13 cellular contexts compared by ENCODE assay signal in the genomic region with DNA sequence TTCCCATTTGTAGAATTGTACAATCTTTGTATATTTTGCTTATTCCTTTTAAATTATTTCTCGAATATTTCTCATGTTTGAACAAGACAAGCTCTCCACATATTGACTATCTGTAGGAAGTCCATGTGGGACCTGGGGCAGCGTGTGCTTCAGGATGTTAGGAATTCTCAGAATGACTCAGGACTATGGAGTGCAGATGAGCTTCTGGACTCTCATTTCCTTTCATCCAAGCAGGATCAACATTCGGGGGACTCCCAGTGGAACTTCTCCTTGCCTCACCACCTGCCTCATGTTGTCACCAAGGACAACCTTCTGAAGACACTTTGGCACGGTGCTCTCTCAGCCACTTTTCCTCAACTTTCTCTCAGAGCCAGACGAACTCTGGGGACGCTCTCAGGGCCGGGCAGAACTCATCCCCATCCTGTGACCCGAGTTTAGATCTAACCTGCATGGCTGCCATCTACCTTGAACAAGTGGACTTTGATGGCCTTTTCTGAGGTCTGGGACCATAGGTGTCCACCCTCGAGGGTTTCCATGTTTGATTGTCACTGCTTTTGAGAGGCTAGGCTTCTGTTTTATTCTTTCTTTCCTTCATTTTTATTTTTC.
DNase-seq lines count a peak whose midpoint lies in the region; ATAC-seq and TF ChIP-seq lines count a peak whose summit lies in the region.
"Had no signal": no experiment of that assay in that cellular context is flagged by ENCODE, and none has a peak within 500 bp of the region (broad histone marks: within the 10 kb centered on the region; RNA-seq: fewer than 3 reads in every experiment).

No MANE protein-coding gene starts in this region.

- no peak overlapping the region for H3K4me3 Mint-ChIP-seq in T-cell
- H3K4me3 Mint-ChIP-seq: T-helper 1 cell treated with Interleukin-12 subunit alpha and Interleukin-12 subunit beta and Interleukin-4 antibody, amounts not matched to agents 30 μg/mL and 1 μg/mL, for 36 hours had no signal

- POLR2A ChIA-PET in T-cell (lab: Charles Lee), result no interaction called here

- CTCF ChIA-PET in T-cell (lab: Charles Lee), result no interaction called here

- H3K27me3 Mint-ChIP-seq in T-cell, result peaks cover 18 to 19% of the 10 kb centered on the region in 2 donors

- H3K4me1 Mint-ChIP-seq in T-cell, result no peaks in the 10 kb centered on the region

- no peak overlapping the region for H3K27ac ChIP-seq in spleen
- H3K27ac ChIP-seq: body of pancreas, prostate gland had no signal

- peaks cover 0 to 7% (median 0%) of the 10 kb centered on the region in 7 donors for H3K27me3 ChIP-seq in spleen (replicated peaks in 1 of 7)
- H3K27me3 ChIP-seq: body of pancreas had no signal

- TF ChIP-seq POLR2A in spleen (IDR thresholded peaks at IDR 0.05), result no peak

- DNase-seq in A172 (ENCODE audit: low spot score), result peak; percentile 77
- peak; percentile 15 for DNase-seq in H4 (ENCODE audit: low spot score)
- DNase-seq in SK-N-DZ (ENCODE audit: low spot score), result peak; percentile 12
- DNase-seq in fibroblast of villous mesenchyme (ENCODE audit: low read depth), result peak; percentile 50
- DNase-seq in mucosa of gallbladder (ENCODE audit: low spot score), result no peak
- DNase-seq in spleen, result no peak
- no peak for DNase-seq in T-cell
- no peak for DNase-seq in inferior parietal cortex (ENCODE audit: extremely low spot score)
- DNase-seq: body of pancreas; stimulated activated CD4-positive, alpha-beta T cell treated with anti-CD3 and anti-CD28 coated beads, Interleukin-1b, Interleukin-23, amount 100 ng/mL, for 48 hours had no signal

- intact Hi-C loops in spleen (cut with DNase I; ENCODE audit: low total_unique reads), result no loop called here

- no peaks in the 10 kb centered on the region for H3K9me3 ChIP-seq in spleen
- H3K9me3 ChIP-seq: body of pancreas, prostate gland had no signal

- TF ChIP-seq CTCF in fibroblast of villous mesenchyme (IDR thresholded peaks at IDR 0.05; ENCODE audit: insufficient read depth, low read depth, low read length) (no peak), spleen (IDR thresholded peaks at IDR 0.05 in 8 of 11, conservative IDR thresholded peaks at IDR 0.05 in 3 of 11) (no peak)

- H3K4me3 ChIP-seq in fibroblast of villous mesenchyme (ENCODE audit: low read depth, low read length) (no peak overlapping the region), spleen (no peak overlapping the region)
- H3K4me3 ChIP-seq: body of pancreas, prostate gland had no signal

- H3K9me3 Mint-ChIP-seq in T-cell, result peaks cover 0 to 6% (median 5%) of the 10 kb centered on the region in 3 donors
- H3K9me3 Mint-ChIP-seq: activated T-helper 2 cell treated with anti-CD3 and anti-CD28 coated beads, Interferon-gamma antibody, Interleukin-2, Interleukin-4, amounts not matched to agents 10 μg/mL and 5 μg/mL and 100 μg/mL, durations not matched to agents 14 hours and 24 hours and 36 hours; T-helper 1 cell treated with Interleukin-12 subunit alpha and Interleukin-12 subunit beta and Interleukin-4 antibody, amounts not matched to agents 30 μg/mL and 1 μg/mL, for 36 hours had no signal

- no peaks in the 10 kb centered on the region for H3K36me3 ChIP-seq in spleen
- H3K36me3 ChIP-seq: prostate gland had no signal

- H3K27ac Mint-ChIP-seq in T-cell, result no peak overlapping the region
- H3K27ac Mint-ChIP-seq: activated T-helper 2 cell treated with anti-CD3 and anti-CD28 coated beads, Interferon-gamma antibody, Interleukin-2, Interleukin-4, amounts not matched to agents 10 μg/mL and 5 μg/mL and 100 μg/mL, durations not matched to agents 14 hours and 24 hours and 36 hours; T-helper 1 cell treated with Interleukin-12 subunit alpha and Interleukin-12 subunit beta and Interleukin-4 antibody, amounts not matched to agents 30 μg/mL and 1 μg/mL, for 36 hours had no signal

- no peak for ATAC-seq in T-cell (replicated peaks in 1 of 4)
- ATAC-seq: body of pancreas had no signal

- H3K36me3 Mint-ChIP-seq in T-cell, result no peaks in the 10 kb centered on the region

- WGBS in spleen, 5 donors, result 76 to 88% (median 84%) methylated on average over 9 of the region's 9 CpGs

- H3K4me1 ChIP-seq in spleen, result no peaks in the 10 kb centered on the region
- H3K4me1 ChIP-seq: body of pancreas, prostate gland had no signal

Comparison
In these comparisons a context has a peak if more than half of its experiments do, and no peak if none do; other contexts are left out.
1. DNase-seq: peak in A172 (single experiment), H4 (single experiment), SK-N-DZ (single experiment) and fibroblast of villous mesenchyme (single experiment); none in mucosa of gallbladder (single experiment), spleen (single experiment), T-cell (0 of 34) and inferior parietal cortex (single experiment).